In genomic region chr20:33401042-33401921, GRCh38 we compare ENCODE assay signal across 8 cellular contexts. TPM values are rescaled to one million over a fixed set of nuclear protein-coding genes. Genes with fewer than 3 reads are reported as not detected.
DNase-seq lines count a peak whose midpoint lies in the region; ATAC-seq and TF ChIP-seq lines count a peak whose summit lies in the region.

A gene with protein sequence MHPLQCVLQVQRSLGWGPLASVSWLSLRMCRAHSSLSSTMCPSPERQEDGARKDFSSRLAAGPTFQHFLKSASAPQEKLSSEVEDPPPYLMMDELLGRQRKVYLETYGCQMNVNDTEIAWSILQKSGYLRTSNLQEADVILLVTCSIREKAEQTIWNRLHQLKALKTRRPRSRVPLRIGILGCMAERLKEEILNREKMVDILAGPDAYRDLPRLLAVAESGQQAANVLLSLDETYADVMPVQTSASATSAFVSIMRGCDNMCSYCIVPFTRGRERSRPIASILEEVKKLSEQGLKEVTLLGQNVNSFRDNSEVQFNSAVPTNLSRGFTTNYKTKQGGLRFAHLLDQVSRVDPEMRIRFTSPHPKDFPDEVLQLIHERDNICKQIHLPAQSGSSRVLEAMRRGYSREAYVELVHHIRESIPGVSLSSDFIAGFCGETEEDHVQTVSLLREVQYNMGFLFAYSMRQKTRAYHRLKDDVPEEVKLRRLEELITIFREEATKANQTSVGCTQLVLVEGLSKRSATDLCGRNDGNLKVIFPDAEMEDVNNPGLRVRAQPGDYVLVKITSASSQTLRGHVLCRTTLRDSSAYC (minus strand): TSS chr20:33401519. CDS start chr20:33397064, 4,455 bp downstream.

- H3K27ac Mint-ChIP-seq in activated T-helper 17 cell treated with anti-CD3 and anti-CD28 coated beads, Interleukin-2, amount 50 U/mL, for 72 hours: peak within 1 kb of the TSS; percentile 88
- H3K27ac Mint-ChIP-seq in natural killer cell: peak within 1 kb of the TSS; percentile 84 to 95
- peak within 1 kb of the TSS; percentile 95 for H3K27ac Mint-ChIP-seq in stimulated activated naive B cell treated with anti-CD40 and anti-IgM and Interleukin-4, amounts not matched to agents 10 μg/mL and 1 μg/mL and 100 μg/mL, for 72 hours

- intact Hi-C loops in natural killer cell (cut with micrococcal nuclease): loop anchor here (1.0 kb wide), 1 partner anchor 32 kb away; no protein-coding TSS in a partner anchor

- DNase-seq in DMS153 (lab: John Stamatoyannopoulos, UW): peak; percentile 76
- DNase-seq in LoVo (ENCODE audit: low spot score): peak; percentile 86
- DNase-seq in RPMI8226: peak; percentile 94
- peak; percentile 95 for DNase-seq in fibroblast of pulmonary artery (ENCODE audit: low read depth)
- DNase-seq in natural killer cell: peak; percentile 77
- DNase-seq in stimulated activated naive B cell treated with anti-CD40 and anti-IgM and Interleukin-4, amounts not matched to agents 10 μg/mL and 1 μg/mL and 100 μg/mL, for 72 hours: peak; percentile 81

- no peak for TF ChIP-seq CTCF in fibroblast of pulmonary artery (IDR thresholded peaks at IDR 0.05; ENCODE audit: low read length, missing control alignments)
- no peak for TF ChIP-seq CTCF in natural killer cell (IDR thresholded peaks at IDR 0.05)

- H3K27me3 Mint-ChIP-seq in activated T-helper 17 cell treated with anti-CD3 and anti-CD28 coated beads, Interleukin-2, amount 50 U/mL, for 72 hours: no peaks in the 10 kb centered on the region
- H3K27me3 Mint-ChIP-seq in natural killer cell (ENCODE audit: low read depth in 2 of 2): no peaks in the 10 kb centered on the region
- no peaks in the 10 kb centered on the region for H3K27me3 Mint-ChIP-seq in stimulated activated naive B cell treated with anti-CD40 and anti-IgM and Interleukin-4, amounts not matched to agents 10 μg/mL and 1 μg/mL and 100 μg/mL, for 72 hours

- peak within 1 kb of the TSS; percentile 85 for H3K4me3 Mint-ChIP-seq in activated T-helper 17 cell treated with anti-CD3 and anti-CD28 coated beads, Interleukin-2, amount 50 U/mL, for 72 hours
- H3K4me3 Mint-ChIP-seq in natural killer cell: peak within 1 kb of the TSS; percentile 97
- H3K4me3 Mint-ChIP-seq in stimulated activated naive B cell treated with anti-CD40 and anti-IgM and Interleukin-4, amounts not matched to agents 10 μg/mL and 1 μg/mL and 100 μg/mL, for 72 hours: peak within 1 kb of the TSS; percentile 95 to 99

- peaks cover 12% of the 10 kb centered on the region for H3K36me3 Mint-ChIP-seq in activated T-helper 17 cell treated with anti-CD3 and anti-CD28 coated beads, Interleukin-2, amount 50 U/mL, for 72 hours (ENCODE audit: low read depth)
- H3K36me3 Mint-ChIP-seq in natural killer cell: no peaks in the 10 kb centered on the region
- peaks cover 2 to 18% of the 10 kb centered on the region in 2 donors for H3K36me3 Mint-ChIP-seq in stimulated activated naive B cell treated with anti-CD40 and anti-IgM and Interleukin-4, amounts not matched to agents 10 μg/mL and 1 μg/mL and 100 μg/mL, for 72 hours

- peaks cover 12% of the 10 kb centered on the region for H3K4me1 Mint-ChIP-seq in activated T-helper 17 cell treated with anti-CD3 and anti-CD28 coated beads, Interleukin-2, amount 50 U/mL, for 72 hours
- peaks cover 36 to 50% of the 10 kb centered on the region in 2 donors for H3K4me1 Mint-ChIP-seq in natural killer cell
- H3K4me1 Mint-ChIP-seq in stimulated activated naive B cell treated with anti-CD40 and anti-IgM and Interleukin-4, amounts not matched to agents 10 μg/mL and 1 μg/mL and 100 μg/mL, for 72 hours: peaks cover 17 to 46% of the 10 kb centered on the region in 2 donors

- no peaks in the 10 kb centered on the region for H3K9me3 Mint-ChIP-seq in activated T-helper 17 cell treated with anti-CD3 and anti-CD28 coated beads, Interleukin-2, amount 50 U/mL, for 72 hours
- H3K9me3 Mint-ChIP-seq in natural killer cell: no peaks in the 10 kb centered on the region
- H3K9me3 Mint-ChIP-seq in stimulated activated naive B cell treated with anti-CD40 and anti-IgM and Interleukin-4, amounts not matched to agents 10 μg/mL and 1 μg/mL and 100 μg/mL, for 72 hours: no peaks in the 10 kb centered on the region

- peak; percentile 81 for ATAC-seq in GM21825 (IDR thresholded peaks at IDR 0.05; ENCODE audit: unreplicated experiment)
- ATAC-seq in activated T-helper 17 cell treated with anti-CD3 and anti-CD28 coated beads, Interleukin-2, amount 50 U/mL, for 72 hours (replicated peaks): peak; percentile 98
- ATAC-seq in natural killer cell: peak; percentile 97 to 99 (median 99)
- ATAC-seq in stimulated activated naive B cell treated with anti-CD40 and anti-IgM and Interleukin-4, amounts not matched to agents 10 μg/mL and 1 μg/mL and 100 μg/mL, for 72 hours (replicated peaks): peak; percentile 97 to 98

- H3K4me3 ChIP-seq in fibroblast of pulmonary artery (replicated peaks; ENCODE audit: low read depth, low read length): peak within 1 kb of the TSS; percentile 98

RNA-seq across cellular contexts. Expression of the gene that starts here (rescaled TPM):
- total RNA-seq in activated T-helper 17 cell treated with anti-CD3 and anti-CD28 coated beads, Interleukin-2, amount 50 U/mL, for 72 hours: 10 to 100 TPM; 24.1 to 44.5 TPM
- total RNA-seq in natural killer cell: 10 to 100 TPM; 59.7 to 71.5 (median 62.6) TPM

Comparison
In these comparisons a context has a peak if more than half of its experiments do, and no peak if none do; other contexts are left out.
1. Peak in every context shown above with its lines: DNase-seq, ATAC-seq and H3K4me3 ChIP-seq.